In genomic region chr10:104447899-104448298, GRCh38 we compare ENCODE assay signal across 22 cellular contexts.
A peak's percentile ranks its signal among the peaks of the same experiment; 100 is the strongest.
DNase-seq lines count a peak whose midpoint lies in the region; ATAC-seq and TF ChIP-seq lines count a peak whose summit lies in the region.
"Had no signal": no experiment of that assay in that cellular context is flagged by ENCODE, and none has a peak within 500 bp of the region (broad histone marks: within the 10 kb centered on the region; RNA-seq: fewer than 3 reads in every experiment).

No MANE protein-coding gene starts in this region.

- H2AFZ ChIP-seq in mammary epithelial cell (ENCODE audit: low read depth, low read length) (peak overlapping the region; percentile 0), neuronal stem cell (ENCODE audit: low read length) (no peak overlapping the region)
- H2AFZ ChIP-seq: PC-9 had no signal

- no peaks in the 10 kb centered on the region for H3K36me3 Mint-ChIP-seq in activated CD4-positive, alpha-beta T cell treated with anti-CD3 and anti-CD28 coated beads, Interleukin-2, amount 10 ng/mL, durations not matched to agents 24 days and 14 days (ENCODE audit: low read depth)
- no peaks in the 10 kb centered on the region for H3K36me3 Mint-ChIP-seq in activated T-cell treated with anti-CD3 and anti-CD28 coated beads, Interleukin-2, amount 50 U/mL, for 72 hours (ENCODE audit: insufficient read depth in 2 of 2)
- H3K36me3 Mint-ChIP-seq: CD14-positive monocyte had no signal

- H3K27ac ChIP-seq in mammary epithelial cell (ENCODE audit: insufficient read depth, low read depth, low read length) (peak overlapping the region; percentile 21), neuronal stem cell (replicated peaks; ENCODE audit: low read length) (no peak overlapping the region)
- H3K27ac ChIP-seq: 22Rv1, PC-9, SJCRH30 had no signal

- H3K36me3 ChIP-seq in mammary epithelial cell (ENCODE audit: insufficient read depth, low read length) (no peaks in the 10 kb centered on the region), neuronal stem cell (replicated peaks in 1 of 2; ENCODE audit: control insufficient read depth in 2 of 2, insufficient read depth in 2 of 2, low read length in 2 of 2) (no peaks in the 10 kb centered on the region)
- H3K36me3 ChIP-seq: SJCRH30 had no signal

- H2BK120ac ChIP-seq in neuronal stem cell (ENCODE audit: low read depth, low read length) = no peak overlapping the region

- H3K9me3 Mint-ChIP-seq in activated CD4-positive, alpha-beta T cell treated with anti-CD3 and anti-CD28 coated beads, Interleukin-2, amount 10 ng/mL, durations not matched to agents 24 days and 14 days = no peaks in the 10 kb centered on the region
- H3K9me3 Mint-ChIP-seq in activated T-cell treated with anti-CD3 and anti-CD28 coated beads, Interleukin-2, amount 50 U/mL, for 72 hours = no peaks in the 10 kb centered on the region
- H3K9me3 Mint-ChIP-seq: CD14-positive monocyte, HFFc6 had no signal

- H4K8ac ChIP-seq in neuronal stem cell (ENCODE audit: low read depth, low read length) = no peak overlapping the region

- H3K27me3 ChIP-seq in mammary epithelial cell (ENCODE audit: insufficient read depth, low read length) = no peaks in the 10 kb centered on the region
- no peaks in the 10 kb centered on the region for H3K27me3 ChIP-seq in neuronal stem cell (ENCODE audit: control insufficient read depth in 3 of 3, insufficient read depth in 3 of 3, low read depth in 1 of 3, low read length in 3 of 3)
- H3K27me3 ChIP-seq: SJCRH30 had no signal

- H3K9me3 ChIP-seq in mammary epithelial cell (replicated peaks; ENCODE audit: insufficient read depth, low read length) (no peaks in the 10 kb centered on the region), neuronal stem cell (replicated peaks in 1 of 2; ENCODE audit: control insufficient read depth in 2 of 2, insufficient read depth in 1 of 2, low read depth in 1 of 2, low read length in 2 of 2) (no peaks in the 10 kb centered on the region)
- H3K9me3 ChIP-seq: SJCRH30 had no signal

- BruUV-seq in mammary epithelial cell (replicated peaks; lab: Mats Ljungman, UMichigan) = no TSS peak

- ATAC-seq in activated T-cell treated with anti-CD3 and anti-CD28 coated beads, Interleukin-2, amount 50 U/mL, for 72 hours (replicated peaks in 1 of 2) = no peak
- no peak for ATAC-seq in GM18867 (IDR thresholded peaks at IDR 0.05; ENCODE audit: unreplicated experiment)
- ATAC-seq in HG02623 (IDR thresholded peaks at IDR 0.05; ENCODE audit: unreplicated experiment) = no peak

- H2AK5ac ChIP-seq in neuronal stem cell (ENCODE audit: low read depth, low read length) = no peak overlapping the region

- peak overlapping the region; percentile 23 for H3K18ac ChIP-seq in neuronal stem cell (ENCODE audit: low read length)

- H3K79me1 ChIP-seq in neuronal stem cell (ENCODE audit: low read depth, low read length) = no peaks in the 10 kb centered on the region

- H3K27me3 Mint-ChIP-seq in activated CD4-positive, alpha-beta T cell treated with anti-CD3 and anti-CD28 coated beads, Interleukin-2, amount 10 ng/mL, durations not matched to agents 24 days and 14 days = peaks cover 18% of the 10 kb centered on the region
- H3K27me3 Mint-ChIP-seq in activated T-cell treated with anti-CD3 and anti-CD28 coated beads, Interleukin-2, amount 50 U/mL, for 72 hours (ENCODE audit: low read depth) = peaks cover 28% of the 10 kb centered on the region

- intact Hi-C loops in activated CD4-positive, alpha-beta T cell treated with anti-CD3 and anti-CD28 coated beads, Interleukin-2, amount 10 ng/mL, durations not matched to agents 24 days and 14 days (cut with micrococcal nuclease) = no loop called here
- intact Hi-C loops in mammary epithelial cell (cut with micrococcal nuclease) = no loop called here

- no peak for TF ChIP-seq CTCF in mammary epithelial cell (conservative IDR thresholded peaks at IDR 0.05 in 1 of 2, IDR thresholded peaks at IDR 0.05 in 1 of 2; ENCODE audit: extremely low read depth in 1 of 2, insufficient read depth in 1 of 2, low read depth in 1 of 2, low read length in 2 of 2)

- H3K4me2 ChIP-seq in mammary epithelial cell (ENCODE audit: insufficient read depth, low read depth, low read length) (no peak overlapping the region), neuronal stem cell (ENCODE audit: insufficient read depth, low read length, poor library complexity, severe bottlenecking) (no peak overlapping the region)
- H3K4me2 ChIP-seq: PC-9 had no signal

- no peaks in the 10 kb centered on the region for H3K79me2 ChIP-seq in mammary epithelial cell (ENCODE audit: insufficient read depth, low read length)

- no peaks in the 10 kb centered on the region for H3K4me1 Mint-ChIP-seq in activated CD4-positive, alpha-beta T cell treated with anti-CD3 and anti-CD28 coated beads, Interleukin-2, amount 10 ng/mL, durations not matched to agents 24 days and 14 days
- no peaks in the 10 kb centered on the region for H3K4me1 Mint-ChIP-seq in activated T-cell treated with anti-CD3 and anti-CD28 coated beads, Interleukin-2, amount 50 U/mL, for 72 hours (ENCODE audit: low read depth)
- H3K4me1 Mint-ChIP-seq: CD14-positive monocyte had no signal

- no peak overlapping the region for H3K4ac ChIP-seq in neuronal stem cell (ENCODE audit: low read length)

- H3K14ac ChIP-seq in neuronal stem cell (ENCODE audit: low read length) = no peak overlapping the region

- no peak overlapping the region for H2BK15ac ChIP-seq in neuronal stem cell (ENCODE audit: low read length)

- H4K20me1 ChIP-seq in mammary epithelial cell (ENCODE audit: insufficient read depth, low read length) = no peaks in the 10 kb centered on the region

- H2BK12ac ChIP-seq in neuronal stem cell (ENCODE audit: low read length) = no peak overlapping the region

- no peak overlapping the region for H2BK5ac ChIP-seq in neuronal stem cell (ENCODE audit: low read length)

- WGBS in mammary epithelial cell (ENCODE audit: low coverage, missing lambda C conversion rate) = 94% methylated on average over 3 of the region's 3 CpGs
- WGBS in neuronal stem cell (ENCODE audit: extremely low coverage in 2 of 2, insufficient read length in 2 of 2, insufficient replicate concordance in 1 of 2), 2 donors = no CpG with 5 or more reads among the region's 3 CpGs

- H3K27ac Mint-ChIP-seq in activated CD4-positive, alpha-beta T cell treated with anti-CD3 and anti-CD28 coated beads, Interleukin-2, amount 10 ng/mL, durations not matched to agents 24 days and 14 days = no peak overlapping the region
- H3K27ac Mint-ChIP-seq in activated T-cell treated with anti-CD3 and anti-CD28 coated beads, Interleukin-2, amount 50 U/mL, for 72 hours = no peak overlapping the region
- H3K27ac Mint-ChIP-seq: CD14-positive monocyte, HFFc6 had no signal

- H3K9ac ChIP-seq in mammary epithelial cell (ENCODE audit: insufficient read depth, low read length) (no peak overlapping the region), neuronal stem cell (ENCODE audit: low read depth, low read length, poor library complexity) (no peak overlapping the region)

- H4K91ac ChIP-seq in neuronal stem cell (ENCODE audit: low read depth, low read length, poor library complexity) = no peak overlapping the region

- H3K4me1 ChIP-seq in mammary epithelial cell (ENCODE audit: insufficient read depth, low read length) = peaks cover 69% of the 10 kb centered on the region
- H3K4me1 ChIP-seq in neuronal stem cell (ENCODE audit: control insufficient read depth in 2 of 2, insufficient read depth in 1 of 2, low read depth in 1 of 2, low read length in 2 of 2) = peaks cover 0 to 6% of the 10 kb centered on the region in 2 donors

- DNase-seq in activated CD4-positive, alpha-beta T cell treated with anti-CD3 and anti-CD28 coated beads, Interleukin-2, amount 10 ng/mL, durations not matched to agents 24 days and 14 days = peak; percentile 40
- DNase-seq in activated CD4-positive, alpha-beta T cell treated with anti-CD3 and anti-CD28 coated beads for 4 hours = no peak
- DNase-seq in mammary epithelial cell (no peak), neuronal stem cell (ENCODE audit: low spot score) (no peak)
- no peak for DNase-seq in activated T-cell treated with anti-CD3 and anti-CD28 coated beads, Interleukin-2, amount 50 U/mL, for 72 hours
- DNase-seq in stimulated activated CD8-positive, alpha-beta memory T cell treated with anti-CD3 and anti-CD28 coated beads, Interleukin-4, amount 100 ng/mL, for 48 hours = no peak
- DNase-seq: GF-D8, H7, HFFc6, Kasumi-1, MM.1S, NCI-H1092, NCI-H1436 treated with DMSO at 0.1 percent for 48 hours, NCI-H2029, NCI-H510A treated with DMSO at 0.1 percent for 48 hours, NCI-H748 treated with DMSO at 0.1 percent for 48 hours, PC-9 had no signal

- in situ Hi-C loops in mammary epithelial cell (cut with MboI; ENCODE audit: low sequenced_read_pairs in 2 of 2) = no loop called here

- no peak overlapping the region for H3K23ac ChIP-seq in neuronal stem cell (ENCODE audit: low read depth, low read length, poor library complexity)

- no peak overlapping the region for H3K4me3 Mint-ChIP-seq in activated CD4-positive, alpha-beta T cell treated with anti-CD3 and anti-CD28 coated beads, Interleukin-2, amount 10 ng/mL, durations not matched to agents 24 days and 14 days
- no peak overlapping the region for H3K4me3 Mint-ChIP-seq in activated T-cell treated with anti-CD3 and anti-CD28 coated beads, Interleukin-2, amount 50 U/mL, for 72 hours
- H3K4me3 Mint-ChIP-seq: CD14-positive monocyte, HFFc6 had no signal

- CTCF ChIA-PET in mammary epithelial cell (lab: Charles Lee; ENCODE audit: low non-redundant PET) = no interaction called here

- dilution Hi-C loops in mammary epithelial cell (cut with HindIII; ENCODE audit: low sequenced_read_pairs) = no loop called here

- no peak overlapping the region for H3K4me3 ChIP-seq in mammary epithelial cell (replicated peaks in 1 of 3; ENCODE audit: insufficient read depth in 1 of 3, low read depth in 2 of 3, low read length in 3 of 3)
- H3K4me3 ChIP-seq in neuronal stem cell (ENCODE audit: low read length in 2 of 2) = no peak overlapping the region
- H3K4me3 ChIP-seq: PC-9, SJCRH30 had no signal
